8 cellular contexts compared by ENCODE assay signal in the genomic region with DNA sequence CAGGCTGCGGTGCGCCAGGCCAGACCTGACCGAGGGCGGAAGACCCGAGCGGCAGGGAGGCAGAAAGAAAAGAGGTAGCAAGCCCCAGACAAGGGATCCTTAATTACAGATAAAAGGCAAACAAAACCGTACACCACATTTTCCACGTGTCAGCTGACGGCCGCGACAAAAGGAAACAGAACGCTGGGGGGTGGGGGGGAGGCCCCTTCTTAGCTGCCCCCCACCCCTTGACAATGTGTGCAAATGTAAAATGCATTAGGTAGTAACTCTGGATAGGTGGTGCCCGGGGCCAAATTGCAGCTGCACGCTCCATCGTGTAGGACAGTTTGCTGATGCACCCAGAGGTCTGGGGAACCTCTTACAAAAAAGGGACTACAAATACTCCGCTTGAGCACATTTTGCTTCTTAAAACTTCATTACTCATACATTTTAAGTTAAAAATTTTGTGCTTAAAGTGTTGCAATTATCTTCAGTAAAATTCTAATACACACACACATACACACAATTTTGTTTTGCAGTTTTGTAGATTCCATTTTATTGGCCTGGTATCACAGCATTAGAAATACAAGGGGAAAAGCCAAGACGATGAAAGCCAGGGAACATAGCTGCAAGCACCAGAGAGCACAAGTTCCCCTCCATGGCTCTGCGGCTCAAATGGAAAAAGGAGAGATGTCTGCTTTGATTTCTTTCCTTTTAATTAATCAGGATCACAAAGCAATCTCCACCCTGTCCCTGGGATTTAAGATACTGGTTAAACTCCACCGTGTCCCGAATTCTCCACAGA.
DNase-seq lines count a peak whose midpoint lies in the region; ATAC-seq and TF ChIP-seq lines count a peak whose summit lies in the region.

No MANE protein-coding gene starts in this region.

- no peaks in the 10 kb centered on the region for H3K36me3 ChIP-seq in CD8-positive, alpha-beta memory T cell (ENCODE audit: insufficient read depth, low read length)
- no peaks in the 10 kb centered on the region for H3K36me3 ChIP-seq in endodermal cell (ENCODE audit: control insufficient read depth, insufficient read depth, low read length)

- 19 to 33% methylated on average over 3 to 20 of the region's 20 CpGs for WGBS in endodermal cell (ENCODE audit: insufficient coverage in 1 of 2, insufficient read length in 1 of 2), 2 experiments

- H3K9me3 ChIP-seq in CD8-positive, alpha-beta memory T cell (ENCODE audit: low read length): no peaks in the 10 kb centered on the region
- no peaks in the 10 kb centered on the region for H3K9me3 ChIP-seq in endodermal cell (ENCODE audit: control insufficient read depth, low read length)

- H3K4me3 Mint-ChIP-seq in CD8-positive, alpha-beta memory T cell: peak overlapping the region in 6 of 7 donors; percentile 55 to 87 (median 62)
- H3K4me3 Mint-ChIP-seq in endodermal cell (peak overlapping the region; percentile 53), natural killer cell (peak overlapping the region; percentile 72)

- no peak overlapping the region for H3K4me3 ChIP-seq in CD8-positive, alpha-beta memory T cell (ENCODE audit: low read length)
- peak overlapping the region; percentile 67 for H3K4me3 ChIP-seq in endodermal cell (ENCODE audit: low read length)

- CTCF ChIA-PET in CD8-positive, alpha-beta memory T cell (lab: Charles Lee): no interaction called here

- peak overlapping the region; percentile 18 for H3K9ac ChIP-seq in endodermal cell (ENCODE audit: extremely low read depth, low read length, poor library complexity, severe bottlenecking)

- H3K4me1 ChIP-seq in CD8-positive, alpha-beta memory T cell (ENCODE audit: insufficient read depth, low read length): no peaks in the 10 kb centered on the region
- peaks cover 27% of the 10 kb centered on the region for H3K4me1 ChIP-seq in endodermal cell (ENCODE audit: control insufficient read depth, insufficient read depth, low read length)

- no peaks in the 10 kb centered on the region for H3K9me3 Mint-ChIP-seq in CD8-positive, alpha-beta memory T cell
- no peaks in the 10 kb centered on the region for H3K9me3 Mint-ChIP-seq in endodermal cell
- no peaks in the 10 kb centered on the region for H3K9me3 Mint-ChIP-seq in natural killer cell

- ATAC-seq in GM21447 (IDR thresholded peaks at IDR 0.05; ENCODE audit: unreplicated experiment) (peak; percentile 10), natural killer cell (peak in 1 of 3 donors; percentile 12)

- intact Hi-C loops in natural killer cell (cut with micrococcal nuclease): no loop called here

- H3K27ac Mint-ChIP-seq in CD8-positive, alpha-beta memory T cell: no peak overlapping the region
- H3K27ac Mint-ChIP-seq in endodermal cell (peak overlapping the region; percentile 17), natural killer cell (no peak overlapping the region)

- no peak overlapping the region for H3K27ac ChIP-seq in CD8-positive, alpha-beta memory T cell (ENCODE audit: low read depth, low read length)
- no peak overlapping the region for H3K27ac ChIP-seq in endodermal cell (ENCODE audit: low read depth, low read length)

- H3K4me1 Mint-ChIP-seq in CD8-positive, alpha-beta memory T cell: peaks cover 18 to 23% (median 21%) of the 10 kb centered on the region in 3 donors
- H3K4me1 Mint-ChIP-seq in endodermal cell (peaks cover 67% of the 10 kb centered on the region), natural killer cell (peaks cover 8 to 15% of the 10 kb centered on the region in 2 donors)

- peaks cover 20 to 27% of the 10 kb centered on the region in 2 donors for H3K27me3 Mint-ChIP-seq in CD8-positive, alpha-beta memory T cell
- H3K27me3 Mint-ChIP-seq in endodermal cell (ENCODE audit: insufficient read depth): peaks cover 13% of the 10 kb centered on the region
- peaks cover 42 to 70% of the 10 kb centered on the region in 2 donors for H3K27me3 Mint-ChIP-seq in natural killer cell (ENCODE audit: low read depth in 2 of 2)

- POLR2A ChIA-PET in CD8-positive, alpha-beta memory T cell (lab: Charles Lee): no interaction called here

- no peak for TF ChIP-seq CTCF in endodermal cell (conservative IDR thresholded peaks at IDR 0.05)
- TF ChIP-seq CTCF in natural killer cell (IDR thresholded peaks at IDR 0.05): no peak

- H3K27me3 ChIP-seq in CD8-positive, alpha-beta memory T cell (ENCODE audit: insufficient read depth, low read length, poor library complexity, severe bottlenecking): no peaks in the 10 kb centered on the region
- peaks cover 6% of the 10 kb centered on the region for H3K27me3 ChIP-seq in endodermal cell (ENCODE audit: control insufficient read depth, insufficient read depth, low read length, poor library complexity, severe bottlenecking)

- DNase-seq in CD8-positive, alpha-beta memory T cell: no peak
- peak; percentile 65 for DNase-seq in NCI-H69 (lab: John Stamatoyannopoulos, UW)
- peak; percentile 48 for DNase-seq in endodermal cell
- no peak for DNase-seq in natural killer cell
- DNase-seq in activated gamma-delta T cell treated with Interleukin-2 at 50 U/mL for 16 hours: no peak
- no peak for DNase-seq in SHP77 treated with DMSO at 0.1 percent for 48 hours (lab: John Stamatoyannopoulos, UW)
- DNase-seq in cortex of kidney (lab: John Stamatoyannopoulos, UW): no peak

- peaks cover 2 to 12% (median 8%) of the 10 kb centered on the region in 3 donors for H3K36me3 Mint-ChIP-seq in CD8-positive, alpha-beta memory T cell
- no peaks in the 10 kb centered on the region for H3K36me3 Mint-ChIP-seq in endodermal cell (ENCODE audit: low read depth)
- H3K36me3 Mint-ChIP-seq in natural killer cell: peaks cover 6% of the 10 kb centered on the region

Comparison
In these comparisons a context has a peak if more than half of its experiments do, and no peak if none do; other contexts are left out.
1. DNase-seq: peak in NCI-H69 (single experiment) and endodermal cell (single experiment); none in CD8-positive, alpha-beta memory T cell (0 of 5), natural killer cell (single experiment), activated gamma-delta T cell treated with Interleukin-2 at 50 U/mL for 16 hours (single experiment), SHP77 treated with DMSO at 0.1 percent for 48 hours (single experiment) and cortex of kidney (single experiment).
2. Peak in every context shown above with its lines, with median percentiles within 50 percentile points of each other: H3K4me3 Mint-ChIP-seq.